ENCODE assay signal across 8 cellular contexts in genomic region chr1:166166701-166167394, GRCh38. TPM values are rescaled to one million over a fixed set of nuclear protein-coding genes. Genes with fewer than 3 reads are reported as not detected.
DNase-seq lines count a peak whose midpoint lies in the region; ATAC-seq, FAIRE-seq and TF ChIP-seq lines count a peak whose summit lies in the region.

A gene with protein sequence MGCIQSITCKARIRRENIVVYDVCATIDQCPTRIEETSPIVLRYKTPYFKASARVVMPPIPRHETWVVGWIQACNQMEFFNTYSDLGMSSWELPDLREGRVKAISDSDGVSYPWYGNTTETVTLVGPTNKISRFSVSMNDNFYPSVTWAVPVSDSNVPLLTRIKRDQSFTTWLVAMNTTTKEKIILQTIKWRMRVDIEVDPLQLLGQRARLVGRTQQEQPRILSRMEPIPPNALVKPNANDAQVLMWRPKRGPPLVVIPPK (minus strand): TSS chr1:166167001. CDS start chr1:166166248, 753 bp downstream.

- peaks cover 14% of the 10 kb centered on the region for H3K27me3 ChIP-seq in lower lobe of right lung (ENCODE audit: low read depth)

- peaks cover 24% of the 10 kb centered on the region for H3K4me1 ChIP-seq in lower lobe of right lung

- DNase-seq in A172 (ENCODE audit: low spot score) (peak; percentile 59), GM18507 (ENCODE audit: extremely low spot score, insufficient read length, low read depth) (peak; percentile 60), NCI-H460 (ENCODE audit: extremely low read depth, low read depth) (peak; percentile 59), lower lobe of right lung (peak; percentile 74)
- peak; percentile 64 to 70 for DNase-seq in activated CD4-positive, alpha-beta T cell treated with anti-CD3 and anti-CD28 coated beads, Interleukin-2, amount 50 U/mL, for 48 hours
- peak; percentile 6 for DNase-seq in effector CD4-positive, alpha-beta T cell
- DNase-seq in stimulated activated CD4-positive, alpha-beta T cell treated with anti-CD3 and anti-CD28 coated beads, TNF-alpha, amount 100 ng/mL, for 4 hours (ENCODE audit: low read depth in 3 of 3): peak; percentile 10 to 27 (median 22)

- intact Hi-C loops in lower lobe of right lung (cut with DNase I): no loop called here

- FAIRE-seq in GM18507 (lab: Jason Lieb, UNC): peak; percentile 71

- H3K27ac ChIP-seq in lower lobe of right lung: no peak within 1 kb of the TSS

- TF ChIP-seq CTCF in lower lobe of right lung (IDR thresholded peaks at IDR 0.05): no peak

- H3K4me3 ChIP-seq in lower lobe of right lung: peak within 1 kb of the TSS; percentile 65

- H3K36me3 ChIP-seq in lower lobe of right lung: no peaks in the 10 kb centered on the region

- ATAC-seq in HG02981 (IDR thresholded peaks at IDR 0.05; ENCODE audit: unreplicated experiment) (peak; percentile 42), lower lobe of right lung (peak; percentile 94 to 95)

- H3K9me3 ChIP-seq in lower lobe of right lung: no peaks in the 10 kb centered on the region

RNA-seq across cellular contexts. Expression of the gene that starts here (rescaled TPM):
- 0.77 and 1.6 TPM in 2 replicates for total RNA-seq in A172 (2014; rRNA removed; shearing (Covaris generic))
- total RNA-seq in NCI-H460 (2014; rRNA removed; shearing (Covaris generic)): 0.22 and 0.38 TPM in 2 replicates
- 0.42 TPM in 1 of 2 replicates, not detected in the other for polyA plus RNA-seq in NCI-H460 (2014; cell fraction: nucleus; rRNA removed)
- 0.95 TPM for total RNA-seq in lower lobe of right lung

Comparison
In these comparisons a context has a peak if more than half of its experiments do, and no peak if none do; other contexts are left out.
1. Peak in DNase-seq in NCI-H460; RNA of the gene not detected or under 1 TPM.
2. Peak in DNase-seq, ATAC-seq and H3K4me3 ChIP-seq in lower lobe of right lung; RNA of the gene not detected or under 1 TPM.
3. DNase-seq: peak in every context shown above with its lines; median percentile 74 in lower lobe of right lung; 67 in activated CD4-positive, alpha-beta T cell treated with anti-CD3 and anti-CD28 coated beads, Interleukin-2, amount 50 U/mL, for 48 hours; 60 in GM18507; 59 in A172; 59 in NCI-H460; 22 in stimulated activated CD4-positive, alpha-beta T cell treated with anti-CD3 and anti-CD28 coated beads, TNF-alpha, amount 100 ng/mL, for 4 hours; 6 in effector CD4-positive, alpha-beta T cell.